Comparison of ENCODE assay signal across 1 cellular context in the genomic region with DNA sequence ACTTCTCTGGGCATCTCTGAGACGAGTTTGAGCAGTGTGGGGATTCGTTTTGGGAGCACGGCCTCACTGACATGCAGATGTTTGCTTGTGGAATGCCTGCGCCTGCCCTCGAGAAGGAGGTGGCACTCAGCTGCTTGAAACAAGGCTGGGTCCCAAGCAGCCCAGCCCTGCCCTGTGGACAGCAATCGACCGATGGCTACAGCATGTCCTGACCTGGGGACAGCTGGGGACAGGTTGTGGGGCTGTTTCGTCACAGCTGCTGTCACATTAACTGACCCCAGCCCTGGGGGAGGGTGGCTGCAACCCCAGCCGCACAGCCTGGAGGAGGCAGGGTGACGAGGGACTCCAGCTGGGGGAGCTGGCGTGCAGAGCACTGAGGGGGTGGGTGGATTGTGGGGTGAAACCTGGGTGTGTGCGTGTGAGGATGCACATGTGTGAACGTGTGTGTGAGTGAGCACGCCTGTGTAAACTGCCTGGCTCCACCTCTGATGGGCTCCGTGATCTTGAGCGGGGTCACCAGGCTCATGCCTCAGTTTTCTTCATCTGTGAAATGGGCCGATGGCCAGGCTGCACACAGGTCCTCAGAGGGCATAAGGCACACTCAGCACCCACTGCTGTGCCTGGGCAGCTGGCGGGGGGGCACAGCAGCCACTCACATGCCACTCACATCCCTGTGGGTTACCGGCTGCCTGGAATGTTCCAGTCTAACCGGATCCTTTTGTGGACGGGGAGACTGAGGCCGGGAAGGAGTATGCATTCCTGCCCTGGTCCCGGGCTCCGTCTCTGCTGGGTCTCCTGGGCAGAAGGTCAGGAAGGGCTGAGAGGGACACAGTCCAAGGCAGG.
TF ChIP-seq lines count a peak whose summit lies in the region.

No MANE protein-coding gene starts in this region.

TF ChIP-seq in HepG2, 621 proteins besides CTCF, POLR2A, EP300 and RAD21 (continued from another document):
- TF ChIP-seq, protein P1, sequence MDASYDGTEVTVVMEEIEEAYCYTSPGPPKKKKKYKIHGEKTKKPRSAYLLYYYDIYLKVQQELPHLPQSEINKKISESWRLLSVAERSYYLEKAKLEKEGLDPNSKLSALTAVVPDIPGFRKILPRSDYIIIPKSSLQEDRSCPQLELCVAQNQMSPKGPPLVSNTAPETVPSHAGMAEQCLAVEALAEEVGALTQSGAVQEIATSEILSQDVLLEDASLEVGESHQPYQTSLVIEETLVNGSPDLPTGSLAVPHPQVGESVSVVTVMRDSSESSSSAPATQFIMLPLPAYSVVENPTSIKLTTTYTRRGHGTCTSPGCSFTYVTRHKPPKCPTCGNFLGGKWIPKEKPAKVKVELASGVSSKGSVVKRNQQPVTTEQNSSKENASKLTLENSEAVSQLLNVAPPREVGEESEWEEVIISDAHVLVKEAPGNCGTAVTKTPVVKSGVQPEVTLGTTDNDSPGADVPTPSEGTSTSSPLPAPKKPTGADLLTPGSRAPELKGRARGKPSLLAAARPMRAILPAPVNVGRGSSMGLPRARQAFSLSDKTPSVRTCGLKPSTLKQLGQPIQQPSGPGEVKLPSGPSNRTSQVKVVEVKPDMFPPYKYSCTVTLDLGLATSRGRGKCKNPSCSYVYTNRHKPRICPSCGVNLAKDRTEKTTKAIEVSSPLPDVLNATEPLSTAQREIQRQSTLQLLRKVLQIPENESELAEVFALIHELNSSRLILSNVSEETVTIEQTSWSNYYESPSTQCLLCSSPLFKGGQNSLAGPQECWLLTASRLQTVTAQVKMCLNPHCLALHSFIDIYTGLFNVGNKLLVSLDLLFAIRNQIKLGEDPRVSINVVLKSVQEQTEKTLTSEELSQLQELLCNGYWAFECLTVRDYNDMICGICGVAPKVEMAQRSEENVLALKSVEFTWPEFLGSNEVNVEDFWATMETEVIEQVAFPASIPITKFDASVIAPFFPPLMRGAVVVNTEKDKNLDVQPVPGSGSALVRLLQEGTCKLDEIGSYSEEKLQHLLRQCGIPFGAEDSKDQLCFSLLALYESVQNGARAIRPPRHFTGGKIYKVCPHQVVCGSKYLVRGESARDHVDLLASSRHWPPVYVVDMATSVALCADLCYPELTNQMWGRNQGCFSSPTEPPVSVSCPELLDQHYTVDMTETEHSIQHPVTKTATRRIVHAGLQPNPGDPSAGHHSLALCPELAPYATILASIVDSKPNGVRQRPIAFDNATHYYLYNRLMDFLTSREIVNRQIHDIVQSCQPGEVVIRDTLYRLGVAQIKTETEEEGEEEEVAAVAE (CRISPR knock-in tag; IDR thresholded peaks at IDR 0.05; ENCODE audit: borderline replicate concordance) = no peak
- TF ChIP-seq, protein P2, sequence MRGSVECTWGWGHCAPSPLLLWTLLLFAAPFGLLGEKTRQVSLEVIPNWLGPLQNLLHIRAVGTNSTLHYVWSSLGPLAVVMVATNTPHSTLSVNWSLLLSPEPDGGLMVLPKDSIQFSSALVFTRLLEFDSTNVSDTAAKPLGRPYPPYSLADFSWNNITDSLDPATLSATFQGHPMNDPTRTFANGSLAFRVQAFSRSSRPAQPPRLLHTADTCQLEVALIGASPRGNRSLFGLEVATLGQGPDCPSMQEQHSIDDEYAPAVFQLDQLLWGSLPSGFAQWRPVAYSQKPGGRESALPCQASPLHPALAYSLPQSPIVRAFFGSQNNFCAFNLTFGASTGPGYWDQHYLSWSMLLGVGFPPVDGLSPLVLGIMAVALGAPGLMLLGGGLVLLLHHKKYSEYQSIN (CRISPR knock-in tag; IDR thresholded peaks at IDR 0.05; ENCODE audit: borderline replicate concordance) = no peak
- TF ChIP-seq ZMYM3 (CRISPR knock-in tag; IDR thresholded peaks at IDR 0.05) (peak; percentile 91), CEBPG (CRISPR knock-in tag; IDR thresholded peaks at IDR 0.05) (0 out of 2 replicates have a peak, but pooled peaks have one; percentile 7), MTA1 (CRISPR knock-in tag; IDR thresholded peaks at IDR 0.05; ENCODE audit: borderline replicate concordance) (0 out of 2 replicates have a peak, but pooled peaks have one; percentile 5), ZC3H13 (CRISPR knock-in tag; IDR thresholded peaks at IDR 0.05) (no peak)
- TF ChIP-seq, protein P3, sequence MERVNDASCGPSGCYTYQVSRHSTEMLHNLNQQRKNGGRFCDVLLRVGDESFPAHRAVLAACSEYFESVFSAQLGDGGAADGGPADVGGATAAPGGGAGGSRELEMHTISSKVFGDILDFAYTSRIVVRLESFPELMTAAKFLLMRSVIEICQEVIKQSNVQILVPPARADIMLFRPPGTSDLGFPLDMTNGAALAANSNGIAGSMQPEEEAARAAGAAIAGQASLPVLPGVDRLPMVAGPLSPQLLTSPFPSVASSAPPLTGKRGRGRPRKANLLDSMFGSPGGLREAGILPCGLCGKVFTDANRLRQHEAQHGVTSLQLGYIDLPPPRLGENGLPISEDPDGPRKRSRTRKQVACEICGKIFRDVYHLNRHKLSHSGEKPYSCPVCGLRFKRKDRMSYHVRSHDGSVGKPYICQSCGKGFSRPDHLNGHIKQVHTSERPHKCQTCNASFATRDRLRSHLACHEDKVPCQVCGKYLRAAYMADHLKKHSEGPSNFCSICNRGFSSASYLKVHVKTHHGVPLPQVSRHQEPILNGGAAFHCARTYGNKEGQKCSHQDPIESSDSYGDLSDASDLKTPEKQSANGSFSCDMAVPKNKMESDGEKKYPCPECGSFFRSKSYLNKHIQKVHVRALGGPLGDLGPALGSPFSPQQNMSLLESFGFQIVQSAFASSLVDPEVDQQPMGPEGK (CRISPR knock-in tag; IDR thresholded peaks at IDR 0.05) = peak; percentile 60
TF ChIP-seq in HepG2: peak in this region for 12.
